Comparison of ENCODE assay signal across 16 cellular contexts in genomic region chr11:77392842-77393241, GRCh38.
DNase-seq lines count a peak whose midpoint lies in the region; ATAC-seq, FAIRE-seq and TF ChIP-seq lines count a peak whose summit lies in the region.
"Had no signal": no experiment of that assay in that cellular context is flagged by ENCODE, and none has a peak within 500 bp of the region (broad histone marks: within the 10 kb centered on the region; RNA-seq: fewer than 3 reads in every experiment).

No MANE protein-coding gene starts in this region.

- no peaks in the 10 kb centered on the region for H3K36me3 ChIP-seq in Karpas-422 (ENCODE audit: insufficient read depth, low read length)
- H3K36me3 ChIP-seq in colonic mucosa: no peaks in the 10 kb centered on the region
- H3K36me3 ChIP-seq in right lobe of liver: no peaks in the 10 kb centered on the region
- no peaks in the 10 kb centered on the region for H3K36me3 ChIP-seq in pancreas
- H3K36me3 ChIP-seq in upper lobe of right lung: peaks cover 7% of the 10 kb centered on the region

- H4K20me1 ChIP-seq in Karpas-422 (ENCODE audit: insufficient read depth, low read depth, low read length): peaks cover 9% of the 10 kb centered on the region; the same call in 1 of the 2 replicates

- FAIRE-seq in pancreas (lab: Jason Lieb, UNC): peak; percentile 41
- FAIRE-seq: H1 had no signal

- H3K27me3 ChIP-seq in Karpas-422 (ENCODE audit: low read length): no peaks in the 10 kb centered on the region
- H3K27me3 ChIP-seq in colonic mucosa: no peaks in the 10 kb centered on the region
- H3K27me3 ChIP-seq in right lobe of liver: no peaks in the 10 kb centered on the region
- no peaks in the 10 kb centered on the region for H3K27me3 ChIP-seq in pancreas
- no peaks in the 10 kb centered on the region for H3K27me3 ChIP-seq in upper lobe of right lung
- H3K27me3 ChIP-seq: BLaER1 treated with 17β-estradiol and CSF1 and Interleukin-3, amounts not matched to agents 10 nM and 100 nM had no signal

- H3K4me3 ChIP-seq in Karpas-422 (ENCODE audit: low read length) (no peak overlapping the region), colonic mucosa (no peak overlapping the region), right lobe of liver (no peak overlapping the region), pancreas (no peak overlapping the region), upper lobe of right lung (no peak overlapping the region)
- H3K4me3 ChIP-seq: BLaER1 treated with 17β-estradiol and CSF1 and Interleukin-3, amounts not matched to agents 10 nM and 100 nM had no signal

- no peak for TF ChIP-seq CTCF in colonic mucosa (IDR thresholded peaks at IDR 0.05)
- no peak for TF ChIP-seq CTCF in right lobe of liver (IDR thresholded peaks at IDR 0.05)
- no peak for TF ChIP-seq CTCF in pancreas (IDR thresholded peaks at IDR 0.05)
- no peak for TF ChIP-seq CTCF in upper lobe of right lung (IDR thresholded peaks at IDR 0.05)

- H3K4me1 ChIP-seq in Karpas-422 (ENCODE audit: low read length) (peaks cover 7% of the 10 kb centered on the region), colonic mucosa (peaks cover 12% of the 10 kb centered on the region), right lobe of liver (peaks cover 0 to 42% (median 15%) of the 10 kb centered on the region in 4 donors), pancreas (peaks cover 10 to 21% (median 14%) of the 10 kb centered on the region in 3 donors), upper lobe of right lung (no peaks in the 10 kb centered on the region)

- H3K9me3 ChIP-seq in Karpas-422 (ENCODE audit: low read length): no peaks in the 10 kb centered on the region
- no peaks in the 10 kb centered on the region for H3K9me3 ChIP-seq in colonic mucosa
- H3K9me3 ChIP-seq in right lobe of liver: no peaks in the 10 kb centered on the region
- no peaks in the 10 kb centered on the region for H3K9me3 ChIP-seq in pancreas
- H3K9me3 ChIP-seq in upper lobe of right lung: no peaks in the 10 kb centered on the region
- H3K9me3 ChIP-seq: BLaER1 treated with 17β-estradiol and CSF1 and Interleukin-3, amounts not matched to agents 10 nM and 100 nM had no signal

- TF ChIP-seq POLR2A in right lobe of liver (IDR thresholded peaks at IDR 0.05): no peak

- H3K9ac ChIP-seq in Karpas-422 (ENCODE audit: low read length) (no peak overlapping the region), colonic mucosa (ENCODE audit: low read depth in 2 of 2, low read length in 2 of 2) (no peak overlapping the region)
- H3K9ac ChIP-seq: BLaER1 treated with 17β-estradiol and CSF1 and Interleukin-3, amounts not matched to agents 10 nM and 100 nM had no signal

- H2AFZ ChIP-seq in Karpas-422 (ENCODE audit: low read length): no peak overlapping the region

- H3K27ac ChIP-seq in Karpas-422 (ENCODE audit: low read length) (no peak overlapping the region), colonic mucosa (peak overlapping the region; percentile 28), right lobe of liver (no peak overlapping the region), pancreas (no peak overlapping the region), upper lobe of right lung (no peak overlapping the region)
- H3K27ac ChIP-seq: BLaER1 treated with 17β-estradiol and CSF1 and Interleukin-3, amounts not matched to agents 10 nM and 100 nM had no signal

- intact Hi-C loops in colonic mucosa (cut with DNase I): no loop called here
- intact Hi-C loops in right lobe of liver (cut with DNase I): no loop called here
- intact Hi-C loops in pancreas (cut with DNase I): no loop called here
- intact Hi-C loops in upper lobe of right lung (cut with DNase I): no loop called here

- H3K4me2 ChIP-seq in Karpas-422 (ENCODE audit: low read depth, low read length, poor library complexity, severe bottlenecking): no peak overlapping the region
- H3K4me2 ChIP-seq: BLaER1 treated with 17β-estradiol and CSF1 and Interleukin-3, amounts not matched to agents 10 nM and 100 nM had no signal

- ATAC-seq in right lobe of liver (peak; percentile 51 to 64 (median 58)), pancreas (no peak), upper lobe of right lung (no peak), GM19463 (IDR thresholded peaks at IDR 0.05; ENCODE audit: unreplicated experiment) (no peak)
- ATAC-seq: CD8-positive, alpha-beta T cell had no signal

- peak; percentile 17 for DNase-seq in Karpas-422
- DNase-seq in colonic mucosa: no peak
- no peak for DNase-seq in right lobe of liver
- no peak for DNase-seq in pancreas
- DNase-seq in activated CD8-positive, alpha-beta memory T cell treated with anti-CD3 and anti-CD28 coated beads for 24 hours: no peak
- no peak for DNase-seq in foreskin melanocyte
- DNase-seq in upper lobe of right lung: no peak
- DNase-seq: 8988T; Calu3; CD8-positive, alpha-beta T cell; DMS79 treated with DMSO at 0.1 percent for 48 hours; GF-D8; H9 had no signal

- H3K79me2 ChIP-seq in Karpas-422 (ENCODE audit: low read length): no peaks in the 10 kb centered on the region

- H3K9me2 ChIP-seq in Karpas-422 (replicated peaks; ENCODE audit: insufficient read depth, low read length): no peaks in the 10 kb centered on the region

Comparison
In these comparisons a context has a peak if more than half of its experiments do, and no peak if none do; other contexts are left out.
1. ATAC-seq: peak in right lobe of liver (4 of 4); none in pancreas (0 of 4), upper lobe of right lung (single experiment) and GM19463 (single experiment).